In the genomic region with DNA sequence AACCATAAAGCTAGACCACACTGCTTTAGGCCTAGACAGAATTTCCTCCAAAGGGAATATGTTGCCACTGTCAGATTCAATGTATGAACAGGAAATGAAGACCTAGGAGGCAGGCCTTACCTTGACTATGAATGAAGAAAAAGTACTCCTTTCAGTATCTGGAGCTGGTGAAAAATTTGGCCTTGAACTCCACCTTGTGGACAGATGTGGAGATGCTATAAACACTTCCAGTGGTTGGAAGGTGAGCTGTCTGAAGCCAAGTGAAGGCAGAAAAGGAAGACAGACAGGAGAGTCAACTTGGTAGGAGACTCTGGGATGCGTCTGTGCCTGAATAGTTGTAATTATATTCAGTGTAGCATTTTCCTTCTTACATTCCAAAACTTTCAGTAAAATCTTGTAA, we compare ENCODE assay signal across 8 cellular contexts. TPM values are rescaled to one million over a fixed set of nuclear protein-coding genes. Genes with fewer than 3 reads are reported as not detected.
A peak's percentile ranks its signal among the peaks of the same experiment; 100 is the strongest.
DNase-seq lines count a peak whose midpoint lies in the region; ATAC-seq and TF ChIP-seq lines count a peak whose summit lies in the region.

No MANE protein-coding gene starts in this region.

- TF ChIP-seq CTCF in Panc1 (IDR thresholded peaks at IDR 0.05) (peak; percentile 68), astrocyte of the cerebellum (IDR thresholded peaks at IDR 0.05; ENCODE audit: low read depth, low read length, missing control alignments) (peak; percentile 82)

- peak; percentile 89 for ATAC-seq in GM21528 (IDR thresholded peaks at IDR 0.05; ENCODE audit: low FRiP score, unreplicated experiment)
- ATAC-seq in Panc1 = peak; percentile 88

- H3K27ac ChIP-seq in Panc1 (ENCODE audit: low read length) = no peak overlapping the region

- DNase-seq in activated CD8-positive, alpha-beta memory T cell treated with anti-CD3 and anti-CD28 coated beads, Interleukin-2, amount 50 U/mL, for 1 hour (ENCODE audit: extremely low read depth) = peak; percentile 4
- DNase-seq in activated CD8-positive, alpha-beta memory T cell treated with anti-CD3 and anti-CD28 coated beads, Interleukin-2, amount 50 U/mL, for 48 hours = no peak
- DNase-seq in HS-27A (ENCODE audit: low read depth) (peak; percentile 5), Panc1 (ENCODE audit: low read depth, low spot score) (no peak), astrocyte of the cerebellum (ENCODE audit: low read depth) (peak; percentile 26), inferior parietal cortex (ENCODE audit: extremely low spot score) (peak; percentile 22)
- peak; percentile 27 for DNase-seq in stimulated activated CD8-positive, alpha-beta memory T cell treated with anti-CD3 and anti-CD28 coated beads, Interleukin-4, amount 100 ng/mL, for 48 hours

- intact Hi-C loops in Panc1 (cut with micrococcal nuclease; ENCODE audit: unreplicated experiment) = loop anchor here (1.0 kb wide), 1 partner anchor 175 kb away; no protein-coding TSS in a partner anchor

- in situ Hi-C loops in Panc1 (cut with HindIII; ENCODE audit: low pct_unique_long_range_greater_than_20kb, low sequenced_read_pairs) = no loop called here
- in situ Hi-C loops in astrocyte of the cerebellum (cut with HindIII; ENCODE audit: low sequenced_read_pairs) = no loop called here

- H3K4me3 ChIP-seq in Panc1 (ENCODE audit: low read depth in 2 of 2, low read length in 2 of 2) (no peak overlapping the region), astrocyte of the cerebellum (ENCODE audit: low read depth, low read length) (no peak overlapping the region)

- POLR2A ChIA-PET in Panc1 (lab: Charles Lee) = no interaction called here

- no peaks in the 10 kb centered on the region for H3K9me3 ChIP-seq in Panc1 (ENCODE audit: control insufficient read depth, insufficient read depth, low read depth, low read length)

- no peaks in the 10 kb centered on the region for H3K27me3 ChIP-seq in Panc1 (ENCODE audit: control insufficient read depth, insufficient read depth, low read length)

- CTCF ChIA-PET in Panc1 (lab: Charles Lee) = interaction anchor here (0.6 to 1.2 kb wide), 3 partner anchors 17 to 193 kb away, joined by 3 to 5 read pairs (median 5); a partner anchor contains a TSS

- H3K36me3 ChIP-seq in Panc1 (ENCODE audit: control insufficient read depth, insufficient read depth, low read length) = peaks cover 18% of the 10 kb centered on the region

- no TSS peak for BruUV-seq in Panc1 (replicated peaks; lab: Mats Ljungman, UMichigan)

- H3K4me1 ChIP-seq in Panc1 (ENCODE audit: control insufficient read depth, insufficient read depth, low read length) = no peaks in the 10 kb centered on the region

RNA-seq across cellular contexts. Expression of a gene that starts 17.2 kb away (rescaled TPM):
- 17.9 TPM for total RNA-seq in Panc1 (2021; ENCODE audit: unreplicated experiment)
- polyA plus RNA-seq in Panc1 (2012; ENCODE audit: insufficient read length) = 12.8 TPM

Comparison
In these comparisons a context has a peak if more than half of its experiments do, and no peak if none do; other contexts are left out.
1. DNase-seq: peak in activated CD8-positive, alpha-beta memory T cell treated with anti-CD3 and anti-CD28 coated beads, Interleukin-2, amount 50 U/mL, for 1 hour (single experiment), HS-27A (single experiment), astrocyte of the cerebellum (single experiment), inferior parietal cortex (single experiment) and stimulated activated CD8-positive, alpha-beta memory T cell treated with anti-CD3 and anti-CD28 coated beads, Interleukin-4, amount 100 ng/mL, for 48 hours (single experiment); none in activated CD8-positive, alpha-beta memory T cell treated with anti-CD3 and anti-CD28 coated beads, Interleukin-2, amount 50 U/mL, for 48 hours (single experiment) and Panc1 (single experiment).